In genomic region chr12:92568631-92569128, GRCh38 we compare ENCODE assay signal across 16 cellular contexts.
"Had no signal": no experiment of that assay in that cellular context is flagged by ENCODE, and none has a peak within 500 bp of the region (broad histone marks: within the 10 kb centered on the region; RNA-seq: fewer than 3 reads in every experiment).

No MANE protein-coding gene starts in this region.

- FAIRE-seq: kidney, urothelium cell line had no signal

- H3K27me3 Mint-ChIP-seq: activated CD4-positive, alpha-beta T cell treated with anti-CD3 and anti-CD28 coated beads, Interleukin-2, amount 10 ng/mL, durations not matched to agents 7 days and 5 days; activated naive CD8-positive, alpha-beta T cell had no signal

- H3K27ac Mint-ChIP-seq: activated CD4-positive, alpha-beta T cell treated with anti-CD3 and anti-CD28 coated beads, Interleukin-2, amount 10 ng/mL, durations not matched to agents 7 days and 5 days; activated naive CD8-positive, alpha-beta T cell; activated T-cell treated with anti-CD3 and anti-CD28 coated beads, Interleukin-2, amount 50 U/mL, for 72 hours; nephron progenitor cell; stimulated activated effector memory CD8-positive, alpha-beta T cell treated with anti-CD3 and anti-CD28 coated beads, Interleukin-12 subunit alpha, Interleukin-12 subunit beta, amount 100 ng/mL, for 72 hours had no signal

- H3K9me3 Mint-ChIP-seq: activated T-cell treated with anti-CD3 and anti-CD28 coated beads, Interleukin-2, amount 50 U/mL, for 72 hours; stimulated activated effector memory CD8-positive, alpha-beta T cell treated with anti-CD3 and anti-CD28 coated beads, Interleukin-12 subunit alpha, Interleukin-12 subunit beta, amount 100 ng/mL, for 72 hours had no signal

- ATAC-seq: activated T-cell treated with anti-CD3 and anti-CD28 coated beads, Interleukin-2, amount 50 U/mL, for 72 hours; sciatic nerve; stimulated activated effector memory CD8-positive, alpha-beta T cell treated with anti-CD3 and anti-CD28 coated beads, Interleukin-12 subunit alpha, Interleukin-12 subunit beta, amount 100 ng/mL, for 72 hours had no signal

- DNase-seq: activated CD4-positive, alpha-beta T cell treated with anti-CD3 and anti-CD28 coated beads, Interleukin-2, amount 10 ng/mL, durations not matched to agents 7 days and 5 days; activated CD4-positive, CD25-positive, alpha-beta regulatory T cell; activated CD8-positive, alpha-beta memory T cell treated with anti-CD3 and anti-CD28 coated beads, Interleukin-2, amount 50 U/mL, for 48 hours; activated gamma-delta T cell treated with Interleukin-2 at 50 U/mL for 16 hours; activated T-cell treated with anti-CD3 and anti-CD28 coated beads, Interleukin-2, amount 50 U/mL, for 72 hours; anterior cingulate cortex; dermis blood vessel endothelial cell; erythroblast; hippocampal formation; kidney; nephron progenitor cell; stimulated activated CD4-positive, alpha-beta T cell treated with anti-CD3 and anti-CD28 coated beads, Interleukin-1b, Interleukin-23, amount 100 ng/mL, for 48 hours had no signal

- H3K4me3 Mint-ChIP-seq: activated CD4-positive, alpha-beta T cell treated with anti-CD3 and anti-CD28 coated beads, Interleukin-2, amount 10 ng/mL, durations not matched to agents 7 days and 5 days; activated naive CD8-positive, alpha-beta T cell; activated T-cell treated with anti-CD3 and anti-CD28 coated beads, Interleukin-2, amount 50 U/mL, for 72 hours; nephron progenitor cell; stimulated activated effector memory CD8-positive, alpha-beta T cell treated with anti-CD3 and anti-CD28 coated beads, Interleukin-12 subunit alpha, Interleukin-12 subunit beta, amount 100 ng/mL, for 72 hours had no signal
